Comparison of ENCODE assay signal across 8 cellular contexts in genomic region chr17:65055280-65055707, GRCh38. TPM values are rescaled to one million over a fixed set of nuclear protein-coding genes. Genes with fewer than 3 reads are reported as not detected.
DNase-seq lines count a peak whose midpoint lies in the region; ATAC-seq and TF ChIP-seq lines count a peak whose summit lies in the region.

No MANE protein-coding gene starts in this region.

- TF ChIP-seq POLR2A in right lobe of liver (IDR thresholded peaks at IDR 0.05) (no peak), thyroid gland (IDR thresholded peaks at IDR 0.05) (no peak)

- intact Hi-C loops in ascending aorta (cut with DNase I) (loop anchor here (5.0 kb wide), 2 partner anchors 417 to 1247 kb away; partner anchors contain the start of gene PRKCA), right lobe of liver (cut with DNase I) (no loop called here), thyroid gland (cut with DNase I) (loop anchor here (5.0 kb wide), 2 partner anchors 47 to 78 kb away; no protein-coding TSS in a partner anchor)

- no peak for TF ChIP-seq CTCF in ascending aorta (IDR thresholded peaks at IDR 0.05)
- no peak for TF ChIP-seq CTCF in right lobe of liver (IDR thresholded peaks at IDR 0.05)
- no peak for TF ChIP-seq CTCF in thyroid gland (IDR thresholded peaks at IDR 0.05)

- WGBS in right lobe of liver (ENCODE audit: insufficient coverage, low coverage, low lambda C conversion rate, missing lambda C conversion rate) = under 1% methylated on average over 7 of the region's 7 CpGs
- 14% methylated on average over 7 of the region's 7 CpGs for WGBS in thyroid gland, 2 donors

- H3K4me1 ChIP-seq in ascending aorta (peaks cover 0 to 33% of the 10 kb centered on the region in 2 donors), right lobe of liver (peaks cover 0 to 12% (median 2%) of the 10 kb centered on the region in 4 donors), thyroid gland (peaks cover 26 to 43% of the 10 kb centered on the region in 2 donors)

- peak; percentile 16 to 27 for DNase-seq in activated CD4-positive, alpha-beta T cell treated with anti-CD3 and anti-CD28 coated beads for 4 hours
- no peak for DNase-seq in activated CD4-positive, alpha-beta T cell treated with anti-CD3 and anti-CD28 coated beads for 48 hours
- DNase-seq in HT-29 (ENCODE audit: low spot score) (peak; percentile 33), ascending aorta (ENCODE audit: low spot score in 2 of 2) (no peak), right lobe of liver (no peak), thyroid gland (no peak), NCI-H774 (lab: John Stamatoyannopoulos, UW) (no peak), iPS-NIHi11 (ENCODE audit: low spot score) (no peak)

- H3K27me3 ChIP-seq in ascending aorta (no peaks in the 10 kb centered on the region), right lobe of liver (no peaks in the 10 kb centered on the region), thyroid gland (no peaks in the 10 kb centered on the region)

- ATAC-seq in right lobe of liver = no peak

- H3K36me3 ChIP-seq in ascending aorta = peaks cover 24 to 29% of the 10 kb centered on the region in 2 donors
- peaks cover 0 to 27% (median 3%) of the 10 kb centered on the region in 4 donors for H3K36me3 ChIP-seq in right lobe of liver
- peaks cover 5 to 14% of the 10 kb centered on the region in 2 donors for H3K36me3 ChIP-seq in thyroid gland

- H3K9me3 ChIP-seq in ascending aorta = no peaks in the 10 kb centered on the region
- no peaks in the 10 kb centered on the region for H3K9me3 ChIP-seq in right lobe of liver
- H3K9me3 ChIP-seq in thyroid gland = no peaks in the 10 kb centered on the region

- H3K4me3 ChIP-seq in ascending aorta (peak overlapping the region; percentile 87 to 92), right lobe of liver (peak overlapping the region; percentile 82 to 87 (median 85)), thyroid gland (replicated peaks in 1 of 3) (peak overlapping the region; percentile 87 to 92 (median 87))

- H3K27ac ChIP-seq in ascending aorta (peak overlapping the region; percentile 97 to 98), right lobe of liver (peak overlapping the region; percentile 98 to 100 (median 99)), thyroid gland (peak overlapping the region; percentile 93 to 100 (median 97))

RNA-seq across cellular contexts. Expression of gene GNA13, which starts 1.2 kb away (rescaled TPM):
- total RNA-seq in HT-29 (2014; rRNA removed; shearing (Covaris generic)) = 12.0 and 12.5 TPM in 2 replicates
- total RNA-seq in ascending aorta (35.8 TPM), right lobe of liver (10 to 100 TPM; 10.7 to 70.6 (median 23.4) TPM), thyroid gland (10 to 100 TPM; 39.4 to 59.4 (median 49.9) TPM)

Comparison
In these comparisons a context has a peak if more than half of its experiments do, and no peak if none do; other contexts are left out.
1. DNase-seq: peak in activated CD4-positive, alpha-beta T cell treated with anti-CD3 and anti-CD28 coated beads for 4 hours (2 of 2) and HT-29 (single experiment); none in activated CD4-positive, alpha-beta T cell treated with anti-CD3 and anti-CD28 coated beads for 48 hours (single experiment), ascending aorta (0 of 2), right lobe of liver (0 of 3), thyroid gland (0 of 2), NCI-H774 (single experiment) and iPS-NIHi11 (single experiment).
2. intact Hi-C loops: an anchor here in ascending aorta (5.0 kb wide) and thyroid gland (5.0 kb wide); none called in right lobe of liver.
3. Peak in every context shown above with its lines, with median percentiles within 50 percentile points of each other: H3K27ac ChIP-seq and H3K4me3 ChIP-seq.